In the genomic region with DNA sequence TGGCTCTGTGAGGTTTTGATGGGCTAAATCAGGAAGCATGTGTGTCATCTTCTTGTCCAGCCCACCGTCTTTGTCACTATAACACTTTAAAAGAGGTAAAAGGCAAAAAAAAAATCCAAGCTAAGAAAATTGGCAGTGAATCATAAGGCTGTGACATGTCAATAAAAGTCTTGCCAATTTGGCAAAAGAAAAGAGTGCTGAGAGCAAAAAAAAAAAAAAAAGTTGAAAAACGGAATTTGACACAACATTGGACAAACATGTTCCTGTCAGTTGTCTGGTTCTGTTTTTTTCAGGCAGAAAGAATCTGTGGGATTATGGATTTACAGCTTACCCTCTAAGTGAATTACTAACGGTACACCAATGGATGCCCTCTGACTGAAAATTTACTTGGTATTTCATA, we compare ENCODE assay signal across 15 cellular contexts.
"Had no signal": no experiment of that assay in that cellular context is flagged by ENCODE, and none has a peak within 500 bp of the region (broad histone marks: within the 10 kb centered on the region; RNA-seq: fewer than 3 reads in every experiment).

No MANE protein-coding gene starts in this region.

- H3K36me3 ChIP-seq: breast epithelium, heart left ventricle, left ventricle myocardium inferior, ovary, tibial nerve, vagina had no signal

- H3K4me1 ChIP-seq: breast epithelium, heart left ventricle, vagina had no signal

- H3K4me1 Mint-ChIP-seq: stimulated activated naive B cell treated with anti-CD40 and anti-IgM and Interleukin-4, amounts not matched to agents 10 μg/mL and 1 μg/mL and 100 μg/mL, for 72 hours had no signal

- H3K4me3 ChIP-seq: breast epithelium, heart left ventricle, left ventricle myocardium inferior, ovary, tibial nerve, vagina had no signal

- ATAC-seq: heart left ventricle; stimulated activated naive B cell treated with anti-CD40 and anti-IgM and Interleukin-4, amounts not matched to agents 10 μg/mL and 1 μg/mL and 100 μg/mL, for 72 hours had no signal

- H3K27ac Mint-ChIP-seq: activated naive CD8-positive, alpha-beta T cell; activated T-cell treated with anti-CD3 and anti-CD28 coated beads, Interleukin-2, amount 50 U/mL, for 24 hours; stimulated activated naive B cell treated with anti-CD40 and anti-IgM and Interleukin-4, amounts not matched to agents 10 μg/mL and 1 μg/mL and 100 μg/mL, for 72 hours had no signal

- H3K9me3 ChIP-seq: breast epithelium, heart left ventricle, left ventricle myocardium inferior, ovary, tibial nerve, vagina had no signal

- H3K27me3 Mint-ChIP-seq: activated naive CD8-positive, alpha-beta T cell; activated T-cell treated with anti-CD3 and anti-CD28 coated beads, Interleukin-2, amount 50 U/mL, for 24 hours; stimulated activated naive B cell treated with anti-CD40 and anti-IgM and Interleukin-4, amounts not matched to agents 10 μg/mL and 1 μg/mL and 100 μg/mL, for 72 hours had no signal

- H3K27me3 ChIP-seq: breast epithelium, heart left ventricle, ovary, tibial nerve, vagina had no signal

- DNase-seq: activated CD4-positive, alpha-beta T cell treated with anti-CD3 and anti-CD28 coated beads, Interleukin-2, amount 50 U/mL, for 4 hours; activated CD4-positive, CD25-positive, alpha-beta regulatory T cell treated with anti-CD3 and anti-CD28 coated beads, Interleukin-2, amount 50 U/mL, for 72 hours; activated effector memory CD4-positive, alpha-beta T cell treated with Interleukin-2 at 50 U/mL for 16 hours; activated T-cell treated with anti-CD3 and anti-CD28 coated beads, Interleukin-2, amount 50 U/mL, for 24 hours; foreskin melanocyte; heart left ventricle; islet precursor cell; left ventricle myocardium inferior; ovary; small intestine; stimulated activated naive B cell treated with anti-CD40 and anti-IgM and Interleukin-4, amounts not matched to agents 10 μg/mL and 1 μg/mL and 100 μg/mL, for 72 hours had no signal

- H3K27ac ChIP-seq: breast epithelium, heart left ventricle, left ventricle myocardium inferior, ovary, vagina had no signal

- H3K36me3 Mint-ChIP-seq: activated naive CD8-positive, alpha-beta T cell; stimulated activated naive B cell treated with anti-CD40 and anti-IgM and Interleukin-4, amounts not matched to agents 10 μg/mL and 1 μg/mL and 100 μg/mL, for 72 hours had no signal

- H3K4me3 Mint-ChIP-seq: activated naive CD8-positive, alpha-beta T cell; activated T-cell treated with anti-CD3 and anti-CD28 coated beads, Interleukin-2, amount 50 U/mL, for 24 hours; stimulated activated naive B cell treated with anti-CD40 and anti-IgM and Interleukin-4, amounts not matched to agents 10 μg/mL and 1 μg/mL and 100 μg/mL, for 72 hours had no signal
